Comparison of ENCODE assay signal across 11 cellular contexts in genomic region chr6:156839591-156840001, GRCh38.
DNase-seq lines count a peak whose midpoint lies in the region; TF ChIP-seq lines count a peak whose summit lies in the region.
"Had no signal": no experiment of that assay in that cellular context is flagged by ENCODE, and none has a peak within 500 bp of the region (broad histone marks: within the 10 kb centered on the region; RNA-seq: fewer than 3 reads in every experiment).

No MANE protein-coding gene starts in this region.

- peaks cover 98% of the 10 kb centered on the region for H3K79me2 ChIP-seq in SK-N-SH (ENCODE audit: insufficient read depth)

- no peak overlapping the region for H3K4me3 ChIP-seq in SK-N-SH (ENCODE audit: low read depth in 2 of 2, low read length in 1 of 2)
- H3K4me3 ChIP-seq in mesodermal cell (ENCODE audit: extremely low read depth, insufficient read depth, low read length, poor library complexity, severe bottlenecking), result no peak overlapping the region

- DNase-seq in AG08396 (ENCODE audit: low spot score), result peak; percentile 28
- DNase-seq in SK-N-SH, result no peak
- DNase-seq in fibroblast of gingiva (ENCODE audit: low read depth), result peak; percentile 73
- DNase-seq in LoVo (ENCODE audit: low spot score), result no peak
- DNase-seq in Ammon's horn (ENCODE audit: low spot score), result no peak
- DNase-seq in 8988T, result no peak
- no peak for DNase-seq in COLO668 (lab: John Stamatoyannopoulos, UW; ENCODE audit: unreplicated experiment)
- DNase-seq: activated CD8-positive, alpha-beta memory T cell treated with anti-CD3 and anti-CD28 coated beads, Interleukin-2, amount 50 U/mL, for 4 hours; central memory CD4-positive, alpha-beta T cell; NCI-H1417 treated with DMSO at 0.1 percent for 48 hours had no signal

- H3K9me2 ChIP-seq in SK-N-SH, result no peaks in the 10 kb centered on the region

- H3K27ac ChIP-seq in SK-N-SH (ENCODE audit: low read depth in 2 of 2, low read length in 1 of 2) (peak overlapping the region; percentile 18 to 78; a peak in 2 of 4 replicates), mesodermal cell (ENCODE audit: low read depth, low read length, severe bottlenecking) (peak overlapping the region; percentile 77)

- no peak for TF ChIP-seq RAD21 in SK-N-SH (IDR thresholded peaks at IDR 0.05; ENCODE audit: low read length)

- no peak for TF ChIP-seq EP300 in SK-N-SH (IDR thresholded peaks at IDR 0.05; ENCODE audit: borderline replicate concordance in 1 of 2, low read depth in 1 of 2, low read length in 1 of 2)

- H3F3A ChIP-seq in SK-N-SH (replicated peaks; ENCODE audit: insufficient read depth), result peaks cover 10% of the 10 kb centered on the region

- H3K36me3 ChIP-seq in SK-N-SH (replicated peaks in 1 of 2; ENCODE audit: control insufficient read depth in 1 of 2, insufficient read depth in 2 of 2, low read length in 1 of 2) (peaks cover 4% of the 10 kb centered on the region in 2 experiments), mesodermal cell (ENCODE audit: control insufficient read depth, insufficient read depth, low read length) (peaks cover 16% of the 10 kb centered on the region)

- H3K4me1 ChIP-seq in SK-N-SH (ENCODE audit: control insufficient read depth in 1 of 2, insufficient read depth in 2 of 2, low read depth in 1 of 2, low read length in 1 of 2), result peaks cover 18 to 25% of the 10 kb centered on the region in 2 experiments; a peak in 3 of 4 replicates
- H3K4me1 ChIP-seq in mesodermal cell (ENCODE audit: control insufficient read depth, insufficient read depth, low read length, poor library complexity, severe bottlenecking), result peaks cover 16% of the 10 kb centered on the region

- CTCF ChIA-PET in SK-N-SH (lab: Yijun Ruan, JAX), result no interaction called here

- no peaks in the 10 kb centered on the region for H3K27me3 ChIP-seq in SK-N-SH (ENCODE audit: insufficient read depth)

- H3K9ac ChIP-seq in SK-N-SH, result no peak overlapping the region; the same call in 1 of the 2 replicates

- H3K9me3 ChIP-seq in SK-N-SH (no peaks in the 10 kb centered on the region), mesodermal cell (ENCODE audit: control insufficient read depth, low read length) (no peaks in the 10 kb centered on the region)

- H3K4me2 ChIP-seq in SK-N-SH, result peak overlapping the region; percentile 50; the same call in 1 of the 2 replicates

- whole genome bisulfite sequencing in SK-N-SH (ENCODE audit: low lambda C conversion rate), result 68% methylated on average over 9 of the region's 9 CpGs
- WGBS in mesodermal cell (ENCODE audit: insufficient coverage in 2 of 2), 2 experiments, result 88 to 89% methylated on average over 8 to 9 of the region's 9 CpGs

- no peak overlapping the region for H2AFZ ChIP-seq in SK-N-SH (ENCODE audit: low read depth)

- no peak for TF ChIP-seq CTCF in SK-N-SH (IDR thresholded peaks at IDR 0.05)

- H4K20me1 ChIP-seq in SK-N-SH (ENCODE audit: insufficient read depth), result peaks cover 28% of the 10 kb centered on the region

- POLR2A ChIA-PET in SK-N-SH (lab: Yijun Ruan, JAX), result no interaction called here

TF ChIP-seq in SK-N-SH, 30 proteins besides CTCF, POLR2A, EP300 and RAD21:
- TF ChIP-seq TEAD4 (IDR thresholded peaks at IDR 0.05; ENCODE audit: borderline replicate concordance, insufficient read depth) (no peak), ZBTB33 (IDR thresholded peaks at IDR 0.05; ENCODE audit: borderline replicate concordance, low read depth) (no peak), MEF2A (IDR thresholded peaks at IDR 0.05; ENCODE audit: borderline replicate concordance, low read depth) (no peak), USF1 (IDR thresholded peaks at IDR 0.05; ENCODE audit: borderline replicate concordance, low read depth) (no peak), NFIC (IDR thresholded peaks at IDR 0.05; ENCODE audit: borderline replicate concordance) (no peak), USF2 (IDR thresholded peaks at IDR 0.05; ENCODE audit: borderline replicate concordance, low read depth, low read length) (no peak), RCOR1 (IDR thresholded peaks at IDR 0.05; ENCODE audit: low read length) (no peak), FOXM1 (IDR thresholded peaks at IDR 0.05; ENCODE audit: low read depth) (no peak), MXI1 (IDR thresholded peaks at IDR 0.05; ENCODE audit: low read depth, low read length) (peak; percentile 30; the same call in 1 of the 2 replicates), NRF1 (IDR thresholded peaks at IDR 0.05; ENCODE audit: low read depth, low read length) (no peak), RFX5 (IDR thresholded peaks at IDR 0.05; ENCODE audit: low read length) (no peak), SIN3A (IDR thresholded peaks at IDR 0.05; ENCODE audit: borderline replicate concordance, low read depth, low read length) (no peak), GATA2 (CRISPR knock-in tag; IDR thresholded peaks at IDR 0.05) (0 out of 2 replicates have a peak, but pooled peaks have one; percentile 7), MAX (IDR thresholded peaks at IDR 0.05; ENCODE audit: low read depth) (no peak), REST (IDR thresholded peaks at IDR 0.05; ENCODE audit: low read depth, low read length) (no peak), PBX3 (IDR thresholded peaks at IDR 0.05) (peak; percentile 61), YY1 (IDR thresholded peaks at IDR 0.05; ENCODE audit: low read depth) (no peak), TCF12 (IDR thresholded peaks at IDR 0.05) (peak; percentile 49; the same call in 1 of the 2 replicates), SMC3 (IDR thresholded peaks at IDR 0.05; ENCODE audit: low read depth, low read length) (no peak)

Comparison
In these comparisons a context has a peak if more than half of its experiments do, and no peak if none do; other contexts are left out.
1. DNase-seq: peak in AG08396 (single experiment) and fibroblast of gingiva (single experiment); none in SK-N-SH (single experiment), LoVo (single experiment), Ammon's horn (single experiment), 8988T (single experiment) and COLO668 (single experiment).